11 cellular contexts compared by ENCODE assay signal in genomic region chr17:64386412-64387144, GRCh38. TPM values are rescaled to one million over a fixed set of nuclear protein-coding genes. Genes with fewer than 3 reads are reported as not detected.
DNase-seq lines count a peak whose midpoint lies in the region; ATAC-seq, FAIRE-seq and TF ChIP-seq lines count a peak whose summit lies in the region.
"Had no signal": no experiment of that assay in that cellular context is flagged by ENCODE, and none has a peak within 500 bp of the region (broad histone marks: within the 10 kb centered on the region; RNA-seq: fewer than 3 reads in every experiment).

No MANE protein-coding gene starts in this region.

- no peak overlapping the region for H2BK20ac ChIP-seq in IMR-90 (ENCODE audit: low read depth, low read length)

- H3K9me1 ChIP-seq in IMR-90 (ENCODE audit: insufficient read depth, low read length): peaks cover 10% of the 10 kb centered on the region

- H3K4me1 ChIP-seq in IMR-90 (ENCODE audit: control insufficient read depth, insufficient read depth, low read length) (peaks cover 14% of the 10 kb centered on the region), HepG2 (ENCODE audit: insufficient read depth, low read length) (peaks cover 94% of the 10 kb centered on the region)

- TF ChIP-seq EP300 in HepG2 (IDR thresholded peaks at IDR 0.05; ENCODE audit: low read depth in 2 of 2, low read length in 2 of 2) (peak in 1 of 2 experiments; percentile 72; a peak in 2 of 4 replicates), HepG2 (CRISPR knock-in tag; IDR thresholded peaks at IDR 0.05; ENCODE audit: borderline replicate concordance) (peak; percentile 30; the same call in 1 of the 2 replicates)

- peaks cover 7% of the 10 kb centered on the region; the same call in 1 of the 2 replicates for H3K27me3 ChIP-seq in IMR-90 (ENCODE audit: control insufficient read depth, insufficient read depth, low read length)
- H3K27me3 ChIP-seq in HepG2 (ENCODE audit: control insufficient read depth in 1 of 2, insufficient read depth in 2 of 2, low read length in 2 of 2): no peaks in the 10 kb centered on the region; a peak in 1 of 5 replicates
- no peaks in the 10 kb centered on the region for H3K27me3 ChIP-seq in brain microvascular endothelial cell (replicated peaks)

- FAIRE-seq in HepG2 (lab: Jason Lieb, UNC): no peak

- no peaks in the 10 kb centered on the region for H3K27me3 Mint-ChIP-seq in activated naive CD8-positive, alpha-beta T cell treated with anti-CD3 and anti-CD28 coated beads, Interleukin-2, amount 50 U/mL, for 24 hours
- no peaks in the 10 kb centered on the region for H3K27me3 Mint-ChIP-seq in stimulated activated naive B cell treated with anti-CD40 and anti-IgM and Interleukin-4, amounts not matched to agents 10 μg/mL and 1 μg/mL and 100 μg/mL, for 72 hours

- H4K5ac ChIP-seq in IMR-90 (ENCODE audit: low read depth, low read length): no peak overlapping the region

- H2BK120ac ChIP-seq in IMR-90 (ENCODE audit: low read depth, low read length): no peak overlapping the region

- H3K4me2 ChIP-seq in IMR-90 (ENCODE audit: low read depth, low read length) (no peak overlapping the region), HepG2 (ENCODE audit: low read depth, low read length) (peak overlapping the region; percentile 92)

- intact Hi-C loops in IMR-90 (cut with micrococcal nuclease) (no loop called here), HepG2 (cut with micrococcal nuclease; ENCODE audit: unreplicated experiment) (no loop called here)

- BruUV-seq in IMR-90 (replicated peaks; lab: Mats Ljungman, UMichigan) (no TSS peak), HepG2 (replicated peaks; lab: Mats Ljungman, UMichigan) (no TSS peak)

- peak overlapping the region; percentile 43 for H2AK5ac ChIP-seq in IMR-90 (ENCODE audit: low read depth, low read length)

- ATAC-seq in IMR-90 (ENCODE audit: low read depth) (no peak), HepG2 (peak; percentile 21), HG02588 (IDR thresholded peaks at IDR 0.05; ENCODE audit: unreplicated experiment) (no peak)
- no peak for ATAC-seq in activated naive CD8-positive, alpha-beta T cell treated with anti-CD3 and anti-CD28 coated beads, Interleukin-2, amount 50 U/mL, for 24 hours
- ATAC-seq in stimulated activated naive B cell treated with anti-CD40 and anti-IgM and Interleukin-4, amounts not matched to agents 10 μg/mL and 1 μg/mL and 100 μg/mL, for 72 hours (replicated peaks): no peak

- no peak for DNase-seq in IMR-90
- DNase-seq in activated naive CD8-positive, alpha-beta T cell treated with anti-CD3 and anti-CD28 coated beads, Interleukin-2, amount 50 U/mL, for 24 hours: no peak
- peak; percentile 58 for DNase-seq in HepG2 (ENCODE audit: low spot score)
- no peak for DNase-seq in stimulated activated naive B cell treated with anti-CD40 and anti-IgM and Interleukin-4, amounts not matched to agents 10 μg/mL and 1 μg/mL and 100 μg/mL, for 72 hours
- no peak for DNase-seq in Kasumi-1 (lab: John Stamatoyannopoulos, UW)
- no peak for DNase-seq in brain microvascular endothelial cell
- DNase-seq: activated CD4-positive, alpha-beta memory T cell treated with anti-CD3 and anti-CD28 coated beads, Interleukin-2, amount 10 ng/mL, durations not matched to agents 7 days and 5 days; DMS 273 treated with DMSO at 0.1 percent for 48 hours; GOT3; NCI-H1105 had no signal

- H4K91ac ChIP-seq in IMR-90 (ENCODE audit: insufficient read depth, low read depth, low read length): no peak overlapping the region

- H4K20me1 ChIP-seq in IMR-90 (ENCODE audit: insufficient read depth, low read length) (no peaks in the 10 kb centered on the region), HepG2 (ENCODE audit: insufficient read depth, low read length) (no peaks in the 10 kb centered on the region; the same call in 1 of the 2 replicates)

- H3K9ac ChIP-seq in IMR-90 (ENCODE audit: low read depth, low read length) (no peak overlapping the region), HepG2 (ENCODE audit: insufficient read depth, low read depth, low read length) (peak overlapping the region; percentile 95)

- H3K79me1 ChIP-seq in IMR-90 (ENCODE audit: low read depth in 1 of 2, low read length in 2 of 2): no peaks in the 10 kb centered on the region

- H3K27ac Mint-ChIP-seq in activated naive CD8-positive, alpha-beta T cell treated with anti-CD3 and anti-CD28 coated beads, Interleukin-2, amount 50 U/mL, for 24 hours: peak overlapping the region; percentile 97
- peak overlapping the region; percentile 63 for H3K27ac Mint-ChIP-seq in stimulated activated naive B cell treated with anti-CD40 and anti-IgM and Interleukin-4, amounts not matched to agents 10 μg/mL and 1 μg/mL and 100 μg/mL, for 72 hours
- H3K27ac Mint-ChIP-seq: activated CD4-positive, alpha-beta memory T cell treated with anti-CD3 and anti-CD28 coated beads, Interleukin-2, amount 10 ng/mL, durations not matched to agents 7 days and 5 days had no signal

- peaks cover 32% of the 10 kb centered on the region for H3K79me2 ChIP-seq in HepG2 (ENCODE audit: insufficient read depth, low read length)

- peak overlapping the region; percentile 46; the same call in 1 of the 2 replicates for H3K4ac ChIP-seq in IMR-90 (ENCODE audit: low read depth, low read length)

- peaks cover 86% of the 10 kb centered on the region for H3K4me1 Mint-ChIP-seq in activated naive CD8-positive, alpha-beta T cell treated with anti-CD3 and anti-CD28 coated beads, Interleukin-2, amount 50 U/mL, for 24 hours
- H3K4me1 Mint-ChIP-seq in stimulated activated naive B cell treated with anti-CD40 and anti-IgM and Interleukin-4, amounts not matched to agents 10 μg/mL and 1 μg/mL and 100 μg/mL, for 72 hours: peaks cover 39 to 58% of the 10 kb centered on the region in 2 donors

- 93% methylated on average over 2 of the region's 6 CpGs; no CpG with 5 or more reads in 1 of the 2 experiments for WGBS in IMR-90 (ENCODE audit: extremely low coverage in 2 of 2, insufficient read length in 1 of 2), 2 experiments
- WGBS in HepG2 (ENCODE audit: low lambda C conversion rate): 44% methylated on average over 6 of the region's 6 CpGs

- no peaks in the 10 kb centered on the region for H3K9me3 ChIP-seq in IMR-90 (ENCODE audit: control insufficient read depth, insufficient read depth, low read length)
- no peaks in the 10 kb centered on the region for H3K9me3 ChIP-seq in HepG2 (ENCODE audit: low read length)

- H3K4me3 ChIP-seq in IMR-90 (ENCODE audit: insufficient read depth, low read depth, low read length) (no peak overlapping the region), HepG2 (replicated peaks in 1 of 3; ENCODE audit: insufficient read depth in 1 of 3, low read depth in 2 of 3, low read length in 3 of 3) (peak overlapping the region; percentile 53 to 79 (median 78)), brain microvascular endothelial cell (ENCODE audit: low read depth, low read length) (no peak overlapping the region)

- H3K23ac ChIP-seq in IMR-90 (ENCODE audit: low read depth, low read length): no peak overlapping the region

- no peak overlapping the region; the same call in 1 of the 2 replicates for H3K56ac ChIP-seq in IMR-90 (ENCODE audit: extremely low read depth, insufficient read depth, low read length)

- dilution Hi-C loops in IMR-90 (cut with HindIII; ENCODE audit: low sequenced_read_pairs, unreplicated experiment): no loop called here

- TF ChIP-seq RAD21 in IMR-90 (IDR thresholded peaks at IDR 0.05; ENCODE audit: low read length): no peak
- TF ChIP-seq RAD21 in HepG2 (CRISPR knock-in tag; IDR thresholded peaks at IDR 0.05): no peak

- POLR2A ChIA-PET in IMR-90 (lab: Charles Lee; ENCODE audit: unreplicated experiment) (no interaction called here), HepG2 (lab: Yijun Ruan, JAX) (interaction anchor here (0.6 to 2.6 kb wide), 16 partner anchors 9 to 614 kb away, joined by 3 to 24 read pairs (median 4); partner anchors contain the start of gene CCDC47)

- in situ Hi-C loops in IMR-90 (cut with MboI; ENCODE audit: low sequenced_read_pairs): no loop called here
- in situ Hi-C loops in HepG2 (cut with HindIII; ENCODE audit: extremely low pct_ligation_motif_present, low pct_unique_long_range_greater_than_20kb): no loop called here
- in situ Hi-C loops in brain microvascular endothelial cell (cut with HindIII; ENCODE audit: low pct_ligation_motif_present, low sequenced_read_pairs): no loop called here

- no peak overlapping the region for H3K18ac ChIP-seq in IMR-90 (ENCODE audit: low read depth, low read length)

- no peak for TF ChIP-seq POLR2A in IMR-90 (IDR thresholded peaks at IDR 0.05; ENCODE audit: low read depth, low read length)
- peak in 1 of 2 experiments; percentile 52; a peak in 2 of 4 replicates for TF ChIP-seq POLR2A in HepG2 (IDR thresholded peaks at IDR 0.05; ENCODE audit: insufficient read depth in 1 of 2, low read depth in 2 of 2, low read length in 2 of 2)

- H2BK15ac ChIP-seq in IMR-90 (ENCODE audit: low read depth, low read length): no peak overlapping the region

- H2BK5ac ChIP-seq in IMR-90 (ENCODE audit: low read depth, low read length, poor library complexity, severe bottlenecking): no peak overlapping the region

- H2AK9ac ChIP-seq in IMR-90 (replicated peaks; ENCODE audit: low read depth, low read length, poor library complexity): no peak overlapping the region

- H4K8ac ChIP-seq in IMR-90 (ENCODE audit: low read depth in 2 of 2, low read length in 2 of 2): peak overlapping the region in 1 of 2 experiments; percentile 9; a peak in 1 of 4 replicates

- no peaks in the 10 kb centered on the region for H3K36me3 ChIP-seq in IMR-90 (ENCODE audit: control insufficient read depth, insufficient read depth, low read length)
- H3K36me3 ChIP-seq in HepG2 (replicated peaks in 1 of 2; ENCODE audit: control insufficient read depth in 1 of 2, insufficient read depth in 2 of 2, low read length in 2 of 2): peaks cover 0 to 4% of the 10 kb centered on the region in 2 experiments; a peak in 3 of 5 replicates
- no peaks in the 10 kb centered on the region for H3K36me3 ChIP-seq in brain microvascular endothelial cell (replicated peaks)

- no peak overlapping the region for H3K27ac ChIP-seq in IMR-90 (ENCODE audit: insufficient read depth, low read length)
- H3K27ac ChIP-seq in HepG2 (ENCODE audit: extremely low read length, insufficient read depth, low read length): peak overlapping the region; percentile 89
- no peak overlapping the region for H3K27ac ChIP-seq in brain microvascular endothelial cell

- peak overlapping the region; percentile 89 for H3K4me3 Mint-ChIP-seq in activated naive CD8-positive, alpha-beta T cell treated with anti-CD3 and anti-CD28 coated beads, Interleukin-2, amount 50 U/mL, for 24 hours
- peak overlapping the region; percentile 70 to 72 for H3K4me3 Mint-ChIP-seq in stimulated activated naive B cell treated with anti-CD40 and anti-IgM and Interleukin-4, amounts not matched to agents 10 μg/mL and 1 μg/mL and 100 μg/mL, for 72 hours
- H3K4me3 Mint-ChIP-seq: activated CD4-positive, alpha-beta memory T cell treated with anti-CD3 and anti-CD28 coated beads, Interleukin-2, amount 10 ng/mL, durations not matched to agents 7 days and 5 days had no signal

- TF ChIP-seq CTCF in IMR-90 (conservative IDR thresholded peaks at IDR 0.05; ENCODE audit: low read depth, low read length): no peak
- no peak for TF ChIP-seq CTCF in HepG2 (CRISPR knock-in tag; IDR thresholded peaks at IDR 0.05)
- TF ChIP-seq CTCF in brain microvascular endothelial cell (IDR thresholded peaks at IDR 0.05; ENCODE audit: low read depth, low read length, missing control alignments): no peak

- peaks cover 51% of the 10 kb centered on the region for H3K36me3 Mint-ChIP-seq in activated naive CD8-positive, alpha-beta T cell treated with anti-CD3 and anti-CD28 coated beads, Interleukin-2, amount 50 U/mL, for 24 hours (ENCODE audit: low read depth)
- peaks cover 26 to 43% of the 10 kb centered on the region in 2 donors for H3K36me3 Mint-ChIP-seq in stimulated activated naive B cell treated with anti-CD40 and anti-IgM and Interleukin-4, amounts not matched to agents 10 μg/mL and 1 μg/mL and 100 μg/mL, for 72 hours

- no peak overlapping the region for H3K14ac ChIP-seq in IMR-90 (replicated peaks; ENCODE audit: low read depth, low read length)

- CTCF ChIA-PET in IMR-90 (lab: Yijun Ruan, JAX) (no interaction called here), HepG2 (lab: Yijun Ruan, JAX; ENCODE audit: low intra/inter-chr PET ratio, low total read pairs) (interaction anchor here (0.8 to 1.8 kb wide), 2 partner anchors 64 to 66 kb away, joined by 3 read pairs; no protein-coding TSS in a partner anchor)

- peak overlapping the region; percentile 28 for H2AFZ ChIP-seq in IMR-90 (replicated peaks; ENCODE audit: low read length, poor library complexity)
- H2AFZ ChIP-seq in HepG2 (ENCODE audit: low read length): no peak overlapping the region

- no peaks in the 10 kb centered on the region for H3K9me3 Mint-ChIP-seq in activated naive CD8-positive, alpha-beta T cell treated with anti-CD3 and anti-CD28 coated beads, Interleukin-2, amount 50 U/mL, for 24 hours
- no peaks in the 10 kb centered on the region for H3K9me3 Mint-ChIP-seq in stimulated activated naive B cell treated with anti-CD40 and anti-IgM and Interleukin-4, amounts not matched to agents 10 μg/mL and 1 μg/mL and 100 μg/mL, for 72 hours
- H3K9me3 Mint-ChIP-seq: activated CD4-positive, alpha-beta memory T cell treated with anti-CD3 and anti-CD28 coated beads, Interleukin-2, amount 10 ng/mL, durations not matched to agents 7 days and 5 days had no signal

RNA-seq across cellular contexts. Expression of gene PECAM1, which starts 4.1 kb away (rescaled TPM):
- total RNA-seq in IMR-90 (2012; rRNA removed) (not detected in 2 replicates), HepG2 (2016; rRNA removed; fragmentation: Illumina TruSeq; extraction: Trizol) (0.24 and 0.90 TPM in 2 replicates)
- polyA plus RNA-seq in IMR-90 (2012; rRNA removed) (not detected in 2 replicates), HepG2 (2011; rRNA removed) (2.5 and 4.1 TPM in 2 replicates)
- not detected in 2 replicates for polyA plus RNA-seq in IMR-90 (2012; cell fraction: cytosol; rRNA removed)
- polyA plus RNA-seq in IMR-90 (2012; cell fraction: nucleus; rRNA removed; ENCODE audit: low replicate concordance): not detected in 2 replicates
- total RNA-seq in HepG2 (2016; cell fraction: cytosol; rRNA removed; fragmentation: Illumina TruSeq; extraction: Trizol; ENCODE audit: low read depth): 0.20 and 0.35 TPM in 2 replicates
- 0.76 and 0.86 TPM in 2 replicates for total RNA-seq in HepG2 (2016; cell fraction: insoluble cytoplasmic fraction; rRNA removed; fragmentation: Illumina TruSeq; extraction: Trizol)
- total RNA-seq in HepG2 (2016; cell fraction: membrane; rRNA removed; fragmentation: Illumina TruSeq; extraction: Trizol): 0.17 and 0.31 TPM in 2 replicates
- 0.34 and 1.1 TPM in 2 replicates for total RNA-seq in HepG2 (2016; cell fraction: nucleus; rRNA removed; fragmentation: Illumina TruSeq; extraction: Trizol)
- polyA plus RNA-seq in HepG2 (2011; cell fraction: cytosol; rRNA removed): 2.7 and 2.9 TPM in 2 replicates
- polyA plus RNA-seq in HepG2 (2011; cell fraction: nucleus; rRNA removed): 0.26 and 1.3 TPM in 2 replicates
- polyA plus RNA-seq in HepG2 (2012): 1.8 and 2.5 TPM in 2 replicates
- 0.02 and 0.08 TPM in 2 replicates for polyA plus RNA-seq in HepG2 (2016; cell fraction: cytosol; fragmentation: Illumina TruSeq; extraction: Trizol; ENCODE audit: low read depth)
- polyA plus RNA-seq in HepG2 (2016; cell fraction: insoluble cytoplasmic fraction; fragmentation: Illumina TruSeq; extraction: Trizol; ENCODE audit: low read depth): 0.19 and 0.47 TPM in 2 replicates
- 0.17 and 0.31 TPM in 2 replicates for polyA plus RNA-seq in HepG2 (2016; cell fraction: membrane; fragmentation: Illumina TruSeq; extraction: Trizol; ENCODE audit: low read depth)
- 0.15 and 0.64 TPM in 2 replicates for polyA plus RNA-seq in HepG2 (2016; cell fraction: nucleus; fragmentation: Illumina TruSeq; extraction: Trizol; ENCODE audit: insufficient read depth, low read depth)
- 0.70 and 13.4 TPM in 2 replicates for polyA minus RNA-seq in HepG2 (2011; rRNA and poly(A)+ RNA removed; ENCODE audit: low replicate concordance)
- polyA minus RNA-seq in HepG2 (2011; cell fraction: cytosol; rRNA and poly(A)+ RNA removed): 3.4 and 6.4 TPM in 2 replicates
- polyA minus RNA-seq in HepG2 (2011; cell fraction: nucleus; rRNA and poly(A)+ RNA removed): 0.77 and 1.4 TPM in 2 replicates

Comparison
In these comparisons a context has a peak if more than half of its experiments do, and no peak if none do; other contexts are left out.
1. H3K4me3 ChIP-seq: peak in HepG2 (3 of 3); none in IMR-90 (single experiment) and brain microvascular endothelial cell (single experiment).